In the genomic region with DNA sequence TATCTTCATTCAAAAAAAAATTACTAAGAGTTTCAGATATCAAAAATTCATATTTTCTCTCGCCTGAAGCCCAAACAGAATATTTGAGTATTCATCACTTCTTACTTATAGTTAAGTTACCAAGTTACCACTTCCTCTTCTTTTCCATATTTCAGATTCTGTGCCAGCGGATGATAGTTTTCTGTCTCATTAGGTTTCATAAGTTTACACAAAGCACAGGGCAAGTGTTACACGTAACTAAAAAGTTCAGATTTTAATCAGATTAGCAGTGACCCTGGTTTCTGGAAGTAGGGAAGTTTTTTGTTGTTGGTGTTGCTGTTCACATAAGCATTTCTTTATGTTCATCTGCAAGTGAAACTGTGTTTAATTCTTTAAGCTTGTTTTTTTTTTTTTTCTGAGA, we compare ENCODE assay signal across 1 cellular context.
TF ChIP-seq lines count a peak whose summit lies in the region.

No MANE protein-coding gene starts in this region.

TF ChIP-seq in WTC11, 78 proteins besides CTCF, POLR2A, EP300 and RAD21 (continued from another document):
- TF ChIP-seq, protein P1, sequence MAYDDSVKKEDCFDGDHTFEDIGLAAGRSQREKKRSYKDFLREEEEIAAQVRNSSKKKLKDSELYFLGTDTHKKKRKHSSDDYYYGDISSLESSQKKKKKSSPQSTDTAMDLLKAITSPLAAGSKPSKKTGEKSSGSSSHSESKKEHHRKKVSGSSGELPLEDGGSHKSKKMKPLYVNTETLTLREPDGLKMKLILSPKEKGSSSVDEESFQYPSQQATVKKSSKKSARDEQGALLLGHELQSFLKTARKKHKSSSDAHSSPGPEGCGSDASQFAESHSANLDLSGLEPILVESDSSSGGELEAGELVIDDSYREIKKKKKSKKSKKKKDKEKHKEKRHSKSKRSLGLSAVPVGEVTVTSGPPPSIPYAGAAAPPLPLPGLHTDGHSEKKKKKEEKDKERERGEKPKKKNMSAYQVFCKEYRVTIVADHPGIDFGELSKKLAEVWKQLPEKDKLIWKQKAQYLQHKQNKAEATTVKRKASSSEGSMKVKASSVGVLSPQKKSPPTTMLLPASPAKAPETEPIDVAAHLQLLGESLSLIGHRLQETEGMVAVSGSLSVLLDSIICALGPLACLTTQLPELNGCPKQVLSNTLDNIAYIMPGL (CRISPR knock-in tag; IDR thresholded peaks at IDR 0.05), result no peak
- TF ChIP-seq, protein P2, sequence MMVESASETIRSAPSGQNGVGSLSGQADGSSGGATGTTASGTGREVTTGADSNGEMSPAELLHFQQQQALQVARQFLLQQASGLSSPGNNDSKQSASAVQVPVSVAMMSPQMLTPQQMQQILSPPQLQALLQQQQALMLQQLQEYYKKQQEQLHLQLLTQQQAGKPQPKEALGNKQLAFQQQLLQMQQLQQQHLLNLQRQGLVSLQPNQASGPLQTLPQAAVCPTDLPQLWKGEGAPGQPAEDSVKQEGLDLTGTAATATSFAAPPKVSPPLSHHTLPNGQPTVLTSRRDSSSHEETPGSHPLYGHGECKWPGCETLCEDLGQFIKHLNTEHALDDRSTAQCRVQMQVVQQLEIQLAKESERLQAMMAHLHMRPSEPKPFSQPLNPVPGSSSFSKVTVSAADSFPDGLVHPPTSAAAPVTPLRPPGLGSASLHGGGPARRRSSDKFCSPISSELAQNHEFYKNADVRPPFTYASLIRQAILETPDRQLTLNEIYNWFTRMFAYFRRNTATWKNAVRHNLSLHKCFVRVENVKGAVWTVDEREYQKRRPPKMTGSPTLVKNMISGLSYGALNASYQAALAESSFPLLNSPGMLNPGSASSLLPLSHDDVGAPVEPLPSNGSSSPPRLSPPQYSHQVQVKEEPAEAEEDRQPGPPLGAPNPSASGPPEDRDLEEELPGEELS (CRISPR knock-in tag; IDR thresholded peaks at IDR 0.05), result no peak
- no peak for TF ChIP-seq MYBL2 (CRISPR knock-in tag; IDR thresholded peaks at IDR 0.05)
- TF ChIP-seq IRF2 (CRISPR knock-in tag; IDR thresholded peaks at IDR 0.05; ENCODE audit: borderline replicate concordance, low read depth), result no peak
- TF ChIP-seq, protein P3, sequence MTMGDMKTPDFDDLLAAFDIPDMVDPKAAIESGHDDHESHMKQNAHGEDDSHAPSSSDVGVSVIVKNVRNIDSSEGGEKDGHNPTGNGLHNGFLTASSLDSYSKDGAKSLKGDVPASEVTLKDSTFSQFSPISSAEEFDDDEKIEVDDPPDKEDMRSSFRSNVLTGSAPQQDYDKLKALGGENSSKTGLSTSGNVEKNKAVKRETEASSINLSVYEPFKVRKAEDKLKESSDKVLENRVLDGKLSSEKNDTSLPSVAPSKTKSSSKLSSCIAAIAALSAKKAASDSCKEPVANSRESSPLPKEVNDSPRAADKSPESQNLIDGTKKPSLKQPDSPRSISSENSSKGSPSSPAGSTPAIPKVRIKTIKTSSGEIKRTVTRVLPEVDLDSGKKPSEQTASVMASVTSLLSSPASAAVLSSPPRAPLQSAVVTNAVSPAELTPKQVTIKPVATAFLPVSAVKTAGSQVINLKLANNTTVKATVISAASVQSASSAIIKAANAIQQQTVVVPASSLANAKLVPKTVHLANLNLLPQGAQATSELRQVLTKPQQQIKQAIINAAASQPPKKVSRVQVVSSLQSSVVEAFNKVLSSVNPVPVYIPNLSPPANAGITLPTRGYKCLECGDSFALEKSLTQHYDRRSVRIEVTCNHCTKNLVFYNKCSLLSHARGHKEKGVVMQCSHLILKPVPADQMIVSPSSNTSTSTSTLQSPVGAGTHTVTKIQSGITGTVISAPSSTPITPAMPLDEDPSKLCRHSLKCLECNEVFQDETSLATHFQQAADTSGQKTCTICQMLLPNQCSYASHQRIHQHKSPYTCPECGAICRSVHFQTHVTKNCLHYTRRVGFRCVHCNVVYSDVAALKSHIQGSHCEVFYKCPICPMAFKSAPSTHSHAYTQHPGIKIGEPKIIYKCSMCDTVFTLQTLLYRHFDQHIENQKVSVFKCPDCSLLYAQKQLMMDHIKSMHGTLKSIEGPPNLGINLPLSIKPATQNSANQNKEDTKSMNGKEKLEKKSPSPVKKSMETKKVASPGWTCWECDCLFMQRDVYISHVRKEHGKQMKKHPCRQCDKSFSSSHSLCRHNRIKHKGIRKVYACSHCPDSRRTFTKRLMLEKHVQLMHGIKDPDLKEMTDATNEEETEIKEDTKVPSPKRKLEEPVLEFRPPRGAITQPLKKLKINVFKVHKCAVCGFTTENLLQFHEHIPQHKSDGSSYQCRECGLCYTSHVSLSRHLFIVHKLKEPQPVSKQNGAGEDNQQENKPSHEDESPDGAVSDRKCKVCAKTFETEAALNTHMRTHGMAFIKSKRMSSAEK (CRISPR knock-in tag; IDR thresholded peaks at IDR 0.05; ENCODE audit: borderline replicate concordance), result no peak
- TF ChIP-seq NR2C2 (CRISPR knock-in tag; IDR thresholded peaks at IDR 0.05), result no peak
- TF ChIP-seq, protein P4, sequence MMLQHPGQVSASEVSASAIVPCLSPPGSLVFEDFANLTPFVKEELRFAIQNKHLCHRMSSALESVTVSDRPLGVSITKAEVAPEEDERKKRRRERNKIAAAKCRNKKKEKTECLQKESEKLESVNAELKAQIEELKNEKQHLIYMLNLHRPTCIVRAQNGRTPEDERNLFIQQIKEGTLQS (CRISPR knock-in tag; conservative IDR thresholded peaks at IDR 0.05), result no peak
- no peak for TF ChIP-seq ZBTB21 (CRISPR knock-in tag; IDR thresholded peaks at IDR 0.05; ENCODE audit: borderline replicate concordance)
- TF ChIP-seq NFYB (CRISPR knock-in tag; conservative IDR thresholded peaks at IDR 0.05; ENCODE audit: low read depth), result no peak
- TF ChIP-seq FOXJ3 (CRISPR knock-in tag; IDR thresholded peaks at IDR 0.05; ENCODE audit: borderline replicate concordance), result no peak
TF ChIP-seq in WTC11: peak in this region for 0.
